In the genomic region with DNA sequence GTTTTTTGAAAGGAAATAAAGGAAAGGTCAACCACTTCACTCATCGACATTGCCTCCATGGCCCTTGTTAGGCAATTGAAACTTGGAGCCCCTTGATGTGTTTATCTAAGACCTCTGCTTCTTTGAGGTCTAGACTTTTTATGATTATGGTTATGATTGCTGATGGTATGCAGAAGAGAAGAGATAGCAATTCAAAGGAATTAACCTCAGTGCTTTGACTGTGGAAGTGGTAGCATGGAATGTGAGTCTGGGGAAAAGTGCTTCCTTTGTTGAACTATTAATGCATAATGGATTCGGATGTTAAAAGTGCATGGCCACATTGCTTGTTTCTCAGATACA, we compare ENCODE assay signal across 27 cellular contexts. TPM values are rescaled to one million over a fixed set of nuclear protein-coding genes. Genes with fewer than 3 reads are reported as not detected.
DNase-seq lines count a peak whose midpoint lies in the region; ATAC-seq and TF ChIP-seq lines count a peak whose summit lies in the region.
"Had no signal": no experiment of that assay in that cellular context is flagged by ENCODE, and none has a peak within 500 bp of the region (broad histone marks: within the 10 kb centered on the region; RNA-seq: fewer than 3 reads in every experiment).

No MANE protein-coding gene starts in this region.

- no peak overlapping the region for H2AFZ ChIP-seq in smooth muscle cell (ENCODE audit: low read depth)

- H3F3A ChIP-seq in smooth muscle cell (ENCODE audit: low read depth), result peaks cover 64% of the 10 kb centered on the region

- H3K4me3 Mint-ChIP-seq in T-helper 2 cell treated with Interferon-gamma antibody and Interleukin-4, amounts not matched to agents 5 μg/mL and 100 μg/mL, for 36 hours, result no peak overlapping the region
- H3K4me3 Mint-ChIP-seq: activated CD4-positive, alpha-beta memory T cell treated with anti-CD3 and anti-CD28 coated beads, Interleukin-2, amount 10 ng/mL, durations not matched to agents 7 days and 5 days; activated naive CD4-positive, alpha-beta T cell treated with anti-CD3 and anti-CD28 coated beads, Interleukin-2, amount 50 U/mL, for 24 hours; memory B cell; stimulated activated memory B cell treated with anti-CD40 and anti-IgM and Interleukin-4, amounts not matched to agents 10 μg/mL and 1 μg/mL and 100 μg/mL, for 72 hours; T-helper 1 cell treated with Interleukin-12 subunit alpha and Interleukin-12 subunit beta and Interleukin-4 antibody, amounts not matched to agents 30 μg/mL and 1 μg/mL, for 36 hours; type B pancreatic cell had no signal

- H3K4me1 ChIP-seq in smooth muscle cell (ENCODE audit: low read depth), result peaks cover 59% of the 10 kb centered on the region

- peak overlapping the region; percentile 96 for H3K27ac ChIP-seq in smooth muscle cell (ENCODE audit: low read depth)
- H3K27ac ChIP-seq: 22Rv1; BLaER1 treated with 17β-estradiol and CSF1 and Interleukin-3, amounts not matched to agents 10 nM and 100 nM; psoas muscle had no signal

- H3K4me3 ChIP-seq in fibroblast of villous mesenchyme (ENCODE audit: low read depth, low read length) (no peak overlapping the region), smooth muscle cell (peak overlapping the region; percentile 2)
- H3K4me3 ChIP-seq: BLaER1 treated with 17β-estradiol and CSF1 and Interleukin-3, amounts not matched to agents 10 nM and 100 nM; left lung; psoas muscle had no signal

- H3K9me3 Mint-ChIP-seq in T-helper 2 cell treated with Interferon-gamma antibody and Interleukin-4, amounts not matched to agents 5 μg/mL and 100 μg/mL, for 36 hours, result no peaks in the 10 kb centered on the region
- H3K9me3 Mint-ChIP-seq: activated naive CD4-positive, alpha-beta T cell treated with anti-CD3 and anti-CD28 coated beads, Interleukin-2, amount 50 U/mL, for 24 hours; memory B cell; stimulated activated memory B cell treated with anti-CD40 and anti-IgM and Interleukin-4, amounts not matched to agents 10 μg/mL and 1 μg/mL and 100 μg/mL, for 72 hours; T-helper 1 cell treated with Interleukin-12 subunit alpha and Interleukin-12 subunit beta and Interleukin-4 antibody, amounts not matched to agents 30 μg/mL and 1 μg/mL, for 36 hours had no signal

- TF ChIP-seq CTCF in fibroblast of villous mesenchyme (IDR thresholded peaks at IDR 0.05; ENCODE audit: insufficient read depth, low read depth, low read length) (no peak), smooth muscle cell (IDR thresholded peaks at IDR 0.05; ENCODE audit: borderline replicate concordance, insufficient read depth, poor library complexity, severe bottlenecking) (no peak)

- no peak for DNase-seq in T-helper 2 cell treated with Interferon-gamma antibody and Interleukin-4, amounts not matched to agents 5 μg/mL and 100 μg/mL, for 36 hours (ENCODE audit: low spot score)
- DNase-seq in T-helper 2 cell (no peak), SK-MEL-5 (ENCODE audit: low read depth, low spot score) (peak; percentile 44), fibroblast of villous mesenchyme (ENCODE audit: low read depth) (peak; percentile 69), smooth muscle cell (lab: John Stamatoyannopoulos, UW; ENCODE audit: unreplicated experiment) (no peak), retina (no peak), HK-2 (ENCODE audit: unreplicated experiment) (no peak)
- DNase-seq: activated CD4-positive, alpha-beta memory T cell treated with anti-CD3 and anti-CD28 coated beads, Interleukin-2, amount 10 ng/mL, durations not matched to agents 7 days and 5 days; activated CD4-positive, CD25-positive, alpha-beta regulatory T cell treated with anti-CD3 and anti-CD28 coated beads, Interleukin-2, amount 50 U/mL, for 72 hours; activated CD8-positive, alpha-beta memory T cell treated with anti-CD3 and anti-CD28 coated beads, Interleukin-2, amount 50 U/mL, for 48 hours; left lung; NCI-H146; NCI-H774; nucleus accumbens; psoas muscle; RPMI8226; stimulated activated CD4-positive, alpha-beta T cell treated with anti-CD3 and anti-CD28 coated beads, Interleukin-15, amount 100 ng/mL, for 24 hours; stimulated activated CD4-positive, alpha-beta T cell treated with anti-CD3 and anti-CD28 coated beads, Interleukin-4, amount 100 ng/mL, for 4 hours; substantia nigra had no signal

- H3K4me2 ChIP-seq in smooth muscle cell, result peak overlapping the region; percentile 77
- H3K4me2 ChIP-seq: BLaER1 treated with 17β-estradiol and CSF1 and Interleukin-3, amounts not matched to agents 10 nM and 100 nM had no signal

- peaks cover 95% of the 10 kb centered on the region for H4K20me1 ChIP-seq in smooth muscle cell (ENCODE audit: low read depth)

- H3K36me3 Mint-ChIP-seq in T-helper 2 cell treated with Interferon-gamma antibody and Interleukin-4, amounts not matched to agents 5 μg/mL and 100 μg/mL, for 36 hours (ENCODE audit: low read depth), result peaks cover 13% of the 10 kb centered on the region
- H3K36me3 Mint-ChIP-seq: memory B cell; stimulated activated memory B cell treated with anti-CD40 and anti-IgM and Interleukin-4, amounts not matched to agents 10 μg/mL and 1 μg/mL and 100 μg/mL, for 72 hours had no signal

- no peaks in the 10 kb centered on the region for H3K9me3 ChIP-seq in smooth muscle cell (replicated peaks; ENCODE audit: low read depth)
- H3K9me3 ChIP-seq: BLaER1 treated with 17β-estradiol and CSF1 and Interleukin-3, amounts not matched to agents 10 nM and 100 nM; left lung; psoas muscle had no signal

- no peak for ATAC-seq in esophagus mucosa
- ATAC-seq: left lung; psoas muscle; stimulated activated memory B cell treated with anti-CD40 and anti-IgM and Interleukin-4, amounts not matched to agents 10 μg/mL and 1 μg/mL and 100 μg/mL, for 72 hours had no signal

- WGBS in smooth muscle cell (ENCODE audit: low lambda C conversion rate), result 44% methylated on average over 2 of the region's 2 CpGs

- H3K79me2 ChIP-seq in smooth muscle cell (ENCODE audit: low read depth), result peaks cover 96% of the 10 kb centered on the region

- H3K36me3 ChIP-seq in smooth muscle cell (ENCODE audit: low read depth), result no peaks in the 10 kb centered on the region

- in situ Hi-C loops in SK-MEL-5 (cut with HindIII; ENCODE audit: low pct_unique_long_range_greater_than_20kb, low sequenced_read_pairs), result no loop called here

- peak overlapping the region; percentile 41 for H3K27ac Mint-ChIP-seq in T-helper 2 cell treated with Interferon-gamma antibody and Interleukin-4, amounts not matched to agents 5 μg/mL and 100 μg/mL, for 36 hours
- H3K27ac Mint-ChIP-seq: activated naive CD4-positive, alpha-beta T cell treated with anti-CD3 and anti-CD28 coated beads, Interleukin-2, amount 50 U/mL, for 24 hours; memory B cell; stimulated activated memory B cell treated with anti-CD40 and anti-IgM and Interleukin-4, amounts not matched to agents 10 μg/mL and 1 μg/mL and 100 μg/mL, for 72 hours; type B pancreatic cell had no signal

- H3K9ac ChIP-seq in smooth muscle cell (ENCODE audit: low read depth), result peak overlapping the region; percentile 64
- H3K9ac ChIP-seq: BLaER1 treated with 17β-estradiol and CSF1 and Interleukin-3, amounts not matched to agents 10 nM and 100 nM had no signal

- H3K27me3 ChIP-seq in smooth muscle cell (ENCODE audit: low read depth), result no peaks in the 10 kb centered on the region
- H3K27me3 ChIP-seq: BLaER1 treated with 17β-estradiol and CSF1 and Interleukin-3, amounts not matched to agents 10 nM and 100 nM; left lung had no signal

- peaks cover 34% of the 10 kb centered on the region for H3K4me1 Mint-ChIP-seq in T-helper 2 cell treated with Interferon-gamma antibody and Interleukin-4, amounts not matched to agents 5 μg/mL and 100 μg/mL, for 36 hours (ENCODE audit: low read depth)
- H3K4me1 Mint-ChIP-seq: memory B cell; stimulated activated memory B cell treated with anti-CD40 and anti-IgM and Interleukin-4, amounts not matched to agents 10 μg/mL and 1 μg/mL and 100 μg/mL, for 72 hours had no signal

- H3K27me3 Mint-ChIP-seq in T-helper 2 cell treated with Interferon-gamma antibody and Interleukin-4, amounts not matched to agents 5 μg/mL and 100 μg/mL, for 36 hours (ENCODE audit: low read depth), result no peaks in the 10 kb centered on the region
- H3K27me3 Mint-ChIP-seq: activated CD4-positive, alpha-beta memory T cell treated with anti-CD3 and anti-CD28 coated beads, Interleukin-2, amount 10 ng/mL, durations not matched to agents 7 days and 5 days; activated naive CD4-positive, alpha-beta T cell treated with anti-CD3 and anti-CD28 coated beads, Interleukin-2, amount 50 U/mL, for 24 hours; memory B cell; stimulated activated memory B cell treated with anti-CD40 and anti-IgM and Interleukin-4, amounts not matched to agents 10 μg/mL and 1 μg/mL and 100 μg/mL, for 72 hours; type B pancreatic cell had no signal

RNA-seq across cellular contexts. Expression of a gene that starts 46.1 kb away (rescaled TPM):
- 34.4 TPM in 2 replicates for total RNA-seq in SK-MEL-5 (2014; rRNA removed; shearing (Covaris generic))
- polyA plus RNA-seq in SK-MEL-5 (2015; cell fraction: cytosol; rRNA removed), result 15.3 and 20.5 TPM in 2 replicates
- polyA plus RNA-seq in SK-MEL-5 (2015; cell fraction: nucleus; rRNA removed), result 15.7 and 19.6 TPM in 2 replicates
- total RNA-seq in fibroblast of villous mesenchyme (165 and 221 TPM in 2 replicates), smooth muscle cell (265 and 294 TPM in 2 replicates), esophagus mucosa (19.9 TPM)
- 149 and 161 TPM in 2 replicates for polyA plus RNA-seq in smooth muscle cell

Comparison
In these comparisons a context has a peak if more than half of its experiments do, and no peak if none do; other contexts are left out.
1. DNase-seq: peak in SK-MEL-5 (single experiment) and fibroblast of villous mesenchyme (single experiment); none in T-helper 2 cell treated with Interferon-gamma antibody and Interleukin-4, amounts not matched to agents 5 μg/mL and 100 μg/mL, for 36 hours (single experiment), T-helper 2 cell (0 of 5), smooth muscle cell (single experiment), retina (single experiment) and HK-2 (single experiment).